Comparison of ENCODE assay signal across 15 cellular contexts in genomic region chr3:40137586-40138295, GRCh38.
DNase-seq lines count a peak whose midpoint lies in the region; ATAC-seq and TF ChIP-seq lines count a peak whose summit lies in the region.
"Had no signal": no experiment of that assay in that cellular context is flagged by ENCODE, and none has a peak within 500 bp of the region (broad histone marks: within the 10 kb centered on the region; RNA-seq: fewer than 3 reads in every experiment).

No MANE protein-coding gene starts in this region.

- H3K4me1 Mint-ChIP-seq in activated CD4-positive, alpha-beta T cell treated with anti-CD3 and anti-CD28 coated beads for 36 hours: no peaks in the 10 kb centered on the region
- H3K4me1 Mint-ChIP-seq: T-cell had no signal

- no peak overlapping the region for H3K27ac Mint-ChIP-seq in activated CD4-positive, alpha-beta T cell treated with anti-CD3 and anti-CD28 coated beads for 36 hours
- H3K27ac Mint-ChIP-seq: T-cell had no signal

- H3K9me3 Mint-ChIP-seq in activated CD4-positive, alpha-beta T cell treated with anti-CD3 and anti-CD28 coated beads for 36 hours (ENCODE audit: low read depth): peaks cover 7% of the 10 kb centered on the region

- no peak for TF ChIP-seq CTCF in fibroblast of pulmonary artery (IDR thresholded peaks at IDR 0.05; ENCODE audit: low read length, missing control alignments)

- H3K27me3 Mint-ChIP-seq in activated CD4-positive, alpha-beta T cell treated with anti-CD3 and anti-CD28 coated beads for 36 hours: peaks cover 6% of the 10 kb centered on the region

- peak; percentile 38 for DNase-seq in AG08396 (ENCODE audit: low spot score)
- DNase-seq in HS-27A (ENCODE audit: low read depth): peak; percentile 20
- peak; percentile 43 for DNase-seq in T1000 (lab: John Stamatoyannopoulos, UW)
- peak; percentile 14 for DNase-seq in fibroblast of pulmonary artery (ENCODE audit: low read depth)
- no peak for DNase-seq in NCI-H1092 treated with DMSO at 0.1 percent for 48 hours (lab: John Stamatoyannopoulos, UW)
- DNase-seq in activated CD4-positive, alpha-beta T cell treated with anti-CD3 and anti-CD28 coated beads for 36 hours: no peak
- no peak for DNase-seq in stimulated activated CD4-positive, alpha-beta T cell treated with anti-CD3 and anti-CD28 coated beads, Interleukin-1b, Interleukin-23, amount 100 ng/mL, for 48 hours
- DNase-seq in HEK293T (ENCODE audit: extremely low spot score): no peak
- DNase-seq: COR-L47, cortex of kidney, NCI-H1930, NCI-H82, right cardiac atrium, T-cell had no signal

- intact Hi-C loops in activated CD4-positive, alpha-beta T cell treated with anti-CD3 and anti-CD28 coated beads for 36 hours (cut with DNase I, micrococcal nuclease): no loop called here

- POLR2A ChIA-PET in activated CD4-positive, alpha-beta T cell treated with anti-CD3 and anti-CD28 coated beads for 36 hours (lab: Charles Lee): no interaction called here
- POLR2A ChIA-PET in HEK293T (lab: Yijun Ruan, JAX): no interaction called here

- no peak for ATAC-seq in activated CD4-positive, alpha-beta T cell treated with anti-CD3 and anti-CD28 coated beads for 36 hours
- ATAC-seq: right cardiac atrium, T-cell had no signal

- H3K4me3 Mint-ChIP-seq in activated CD4-positive, alpha-beta T cell treated with anti-CD3 and anti-CD28 coated beads for 36 hours: no peak overlapping the region
- H3K4me3 Mint-ChIP-seq: T-cell had no signal

- CTCF ChIA-PET in activated CD4-positive, alpha-beta T cell treated with anti-CD3 and anti-CD28 coated beads for 36 hours (lab: Charles Lee): interaction anchor here (1.0 kb wide), 1 partner anchor 1592 kb away, joined by 3 read pairs; no protein-coding TSS in a partner anchor
- CTCF ChIA-PET in HEK293T (lab: Yijun Ruan, JAX): interaction anchor here (0.7 kb wide), 1 partner anchor 411 kb away, joined by 3 read pairs; no protein-coding TSS in a partner anchor

- no peak overlapping the region for H3K4me3 ChIP-seq in fibroblast of pulmonary artery (replicated peaks; ENCODE audit: low read depth, low read length)
- H3K4me3 ChIP-seq: esophagus muscularis mucosa had no signal

- H3K36me3 Mint-ChIP-seq in activated CD4-positive, alpha-beta T cell treated with anti-CD3 and anti-CD28 coated beads for 36 hours (ENCODE audit: low read depth): peaks cover 4% of the 10 kb centered on the region
- H3K36me3 Mint-ChIP-seq: T-cell had no signal

TF ChIP-seq in HEK293T, 16 proteins besides CTCF, POLR2A, EP300 and RAD21:
- no peak for TF ChIP-seq FOXK2 (IDR thresholded peaks at IDR 0.05)
- no peak for TF ChIP-seq TARDBP (IDR thresholded peaks at IDR 0.05)
- no peak for TF ChIP-seq SP1 (IDR thresholded peaks at IDR 0.05)
- TF ChIP-seq CTBP1 (IDR thresholded peaks at IDR 0.05; ENCODE audit: borderline replicate concordance): no peak
- TF ChIP-seq PKNOX1 (IDR thresholded peaks at IDR 0.05): no peak
- no peak for TF ChIP-seq FOXM1 (IDR thresholded peaks at IDR 0.05; ENCODE audit: borderline replicate concordance)
- no peak for TF ChIP-seq BHLHE40 (IDR thresholded peaks at IDR 0.05; ENCODE audit: borderline replicate concordance)
- no peak for TF ChIP-seq LEF1 (IDR thresholded peaks at IDR 0.05; ENCODE audit: borderline replicate concordance)
- TF ChIP-seq ELF4 (IDR thresholded peaks at IDR 0.05): no peak
- no peak for TF ChIP-seq ZNF384 (IDR thresholded peaks at IDR 0.05)
- no peak for TF ChIP-seq HDGF (IDR thresholded peaks at IDR 0.05; ENCODE audit: borderline replicate concordance)

Comparison
In these comparisons a context has a peak if more than half of its experiments do, and no peak if none do; other contexts are left out.
1. DNase-seq: peak in AG08396 (single experiment), HS-27A (single experiment), T1000 (single experiment) and fibroblast of pulmonary artery (single experiment); none in NCI-H1092 treated with DMSO at 0.1 percent for 48 hours (single experiment), activated CD4-positive, alpha-beta T cell treated with anti-CD3 and anti-CD28 coated beads for 36 hours (single experiment), stimulated activated CD4-positive, alpha-beta T cell treated with anti-CD3 and anti-CD28 coated beads, Interleukin-1b, Interleukin-23, amount 100 ng/mL, for 48 hours (single experiment) and HEK293T (single experiment).